8 cellular contexts compared by ENCODE assay signal in the genomic region with DNA sequence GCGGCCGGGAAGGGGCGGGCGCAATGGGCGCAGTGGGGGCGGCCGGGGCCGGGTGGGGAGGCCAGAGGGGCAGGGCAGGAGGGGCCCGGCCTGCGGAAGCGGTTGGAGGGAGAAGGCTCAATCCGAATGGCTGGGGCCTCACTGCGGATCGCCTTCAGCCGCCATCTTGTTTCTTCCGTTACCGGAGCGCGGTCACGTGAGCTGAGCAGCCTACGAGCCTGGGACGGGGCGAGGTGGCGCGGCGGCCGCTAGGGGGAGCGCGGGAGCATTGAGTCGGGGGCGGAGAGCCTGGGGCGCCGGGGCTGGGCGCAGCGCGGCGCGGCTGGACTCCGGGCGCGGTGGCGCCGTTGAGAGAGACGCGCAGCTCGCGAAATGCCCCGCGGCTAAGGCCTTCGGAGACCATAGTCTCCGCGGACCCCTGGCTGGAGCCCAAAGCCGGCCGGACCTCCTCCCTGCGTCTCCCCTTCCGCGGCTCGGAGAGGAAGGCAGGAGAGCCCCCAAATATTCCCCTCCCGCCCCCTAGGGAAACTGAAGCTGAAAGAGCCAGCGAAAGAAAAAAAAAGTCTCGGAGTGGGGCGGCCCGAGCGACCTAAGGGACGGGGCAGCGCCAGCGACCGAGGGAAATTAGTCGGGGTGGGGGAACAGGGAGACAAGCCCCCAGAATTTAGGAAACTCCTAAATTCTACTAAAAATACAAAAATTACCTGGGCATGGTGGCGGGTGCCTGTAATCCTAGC. TPM values are rescaled to one million over a fixed set of nuclear protein-coding genes. Genes with fewer than 3 reads are reported as not detected.
DNase-seq lines count a peak whose midpoint lies in the region; ATAC-seq, FAIRE-seq and TF ChIP-seq lines count a peak whose summit lies in the region.
"Not testable (repeated sequence)": the region's sequence is repeated elsewhere in the genome, so short reads cannot be mapped to it uniquely, and the experiment has no call there.

A gene (minus strand): TSS at position 190 of the 737 bp plus-strand sequence. CDS start 22,221 bp downstream, outside the sequence.

- not testable (repeated sequence) for H3K9me3 ChIP-seq in astrocyte (ENCODE audit: insufficient read depth, low read depth, low read length); aorta (ENCODE audit: control insufficient read depth, low read length)

- H3K36me3 Mint-ChIP-seq in astrocyte (ENCODE audit: low read depth, unreplicated experiment) = not testable (repeated sequence)

- H3K4me1 ChIP-seq in astrocyte (ENCODE audit: insufficient read depth, low read length); rectal smooth muscle tissue (ENCODE audit: control insufficient read depth, insufficient read depth, low read length); aorta (ENCODE audit: control insufficient read depth in 1 of 2, insufficient read depth in 2 of 2, low read length in 2 of 2): not testable (repeated sequence)

- H4K20me1 ChIP-seq in astrocyte (ENCODE audit: insufficient read depth, low read length) = not testable (repeated sequence)

- H3K4me3 Mint-ChIP-seq in astrocyte (ENCODE audit: unreplicated experiment) = peak within 1 kb of the TSS; percentile 93

- ATAC-seq in GM18508 (IDR thresholded peaks at IDR 0.05; ENCODE audit: insufficient read depth, unreplicated experiment) = peak; percentile 78
- ATAC-seq in HG02981 (IDR thresholded peaks at IDR 0.05; ENCODE audit: unreplicated experiment) = peak; percentile 93
- ATAC-seq in aorta (ENCODE audit: low FRiP score) = peak; percentile 100

- H3K27me3 Mint-ChIP-seq in astrocyte (ENCODE audit: low read depth, unreplicated experiment) = not testable (repeated sequence)

- H3K9ac ChIP-seq in astrocyte (ENCODE audit: low read length) = peak within 1 kb of the TSS; percentile 82
- H3K9ac ChIP-seq in rectal smooth muscle tissue (ENCODE audit: low read length) = peak within 1 kb of the TSS; percentile 74

- H3K4me1 Mint-ChIP-seq in astrocyte (ENCODE audit: low read depth, unreplicated experiment) = not testable (repeated sequence)

- peak within 1 kb of the TSS; percentile 69 for H2AFZ ChIP-seq in astrocyte (ENCODE audit: low read depth, low read length)

- not testable (repeated sequence) for H3K36me3 ChIP-seq in astrocyte (ENCODE audit: insufficient read depth, low read length); rectal smooth muscle tissue (ENCODE audit: control insufficient read depth, insufficient read depth, low read length); aorta (ENCODE audit: control insufficient read depth in 1 of 2, insufficient read depth in 2 of 2, low read length in 1 of 2)

- peak within 1 kb of the TSS; percentile 61 for H3K4me3 ChIP-seq in astrocyte (ENCODE audit: insufficient read depth, low read depth, low read length)
- peak within 1 kb of the TSS; percentile 79 for H3K4me3 ChIP-seq in rectal smooth muscle tissue (ENCODE audit: low read length)
- H3K4me3 ChIP-seq in aorta (ENCODE audit: low read length in 2 of 2) = peak within 1 kb of the TSS; percentile 84

- peak; percentile 46 for TF ChIP-seq CTCF in astrocyte (IDR thresholded peaks at IDR 0.05; ENCODE audit: insufficient read depth, low read depth, low read length)

- WGBS in aorta, 2 donors = 1% methylated on average over 61 to 70 of the region's 70 CpGs

- peak within 1 kb of the TSS; percentile 80 for H3K4me2 ChIP-seq in astrocyte (ENCODE audit: low read length)

- FAIRE-seq in astrocyte (lab: Jason Lieb, UNC) = not testable (repeated sequence)

- H3K27me3 ChIP-seq in astrocyte (ENCODE audit: insufficient read depth, low read length); rectal smooth muscle tissue (ENCODE audit: control insufficient read depth, insufficient read depth, low read length); aorta (ENCODE audit: control insufficient read depth in 1 of 2, insufficient read depth in 2 of 2, low read length in 1 of 2): not testable (repeated sequence)

- intact Hi-C loops in T-helper 2 cell treated with Interferon-gamma antibody and Interleukin-4, amounts not matched to agents 100 ng/mL and 5 ng/mL, for 36 hours (cut with micrococcal nuclease) = loop anchor here (1.0 to 5.0 kb wide), 4 partner anchors 43 to 203 kb away; a partner anchor contains a TSS
- intact Hi-C loops in aorta (cut with DNase I) = not testable (repeated sequence)

- H3K27ac ChIP-seq in astrocyte (ENCODE audit: low read depth, low read length) (peak within 1 kb of the TSS; percentile 56), rectal smooth muscle tissue (ENCODE audit: low read depth, low read length) (peak within 1 kb of the TSS; percentile 88), aorta (ENCODE audit: low read depth in 1 of 2, low read length in 2 of 2) (peak within 1 kb of the TSS; percentile 47 to 73)

- peak; percentile 68 to 79 for DNase-seq in NCI-H1930 (lab: John Stamatoyannopoulos, UW)
- peak; percentile 71 for DNase-seq in astrocyte (ENCODE audit: low read depth)
- DNase-seq in hepatic stellate cell (ENCODE audit: low spot score) = peak; percentile 84
- DNase-seq in aorta = peak; percentile 99 to 100

- H3K27ac Mint-ChIP-seq in astrocyte (ENCODE audit: unreplicated experiment) = peak within 1 kb of the TSS; percentile 91

- not testable (repeated sequence) for H3K9me3 Mint-ChIP-seq in astrocyte (ENCODE audit: unreplicated experiment)

- H3K79me2 ChIP-seq in astrocyte (ENCODE audit: insufficient read depth, low read length) = not testable (repeated sequence)

RNA-seq across cellular contexts. Expression of the gene that starts here (rescaled TPM):
- 12.4 and 13.2 TPM in 2 replicates for total RNA-seq in T-helper 2 cell treated with Interferon-gamma antibody and Interleukin-4, amounts not matched to agents 100 ng/mL and 5 ng/mL, for 36 hours
- total RNA-seq in astrocyte = 16.1 and 16.4 TPM in 2 replicates
- total RNA-seq in aorta = 10 to 100 TPM; 22.3 to 23.8 TPM
- 1 to 10 TPM in 1 of 2 donors, under 1 TPM in 1; 0.50 to 9.0 TPM for polyA plus RNA-seq in aorta

Comparison
In these comparisons a context has a peak if more than half of its experiments do, and no peak if none do; other contexts are left out.
1. Peak in every context shown above with its lines: DNase-seq, ATAC-seq, H3K4me3 ChIP-seq and H3K27ac ChIP-seq.